Comparison of ENCODE assay signal across 20 cellular contexts in genomic region chr17:48539177-48539576, GRCh38. TPM values are rescaled to one million over a fixed set of nuclear protein-coding genes. Genes with fewer than 3 reads are reported as not detected.
DNase-seq lines count a peak whose midpoint lies in the region; ATAC-seq, FAIRE-seq and TF ChIP-seq lines count a peak whose summit lies in the region.
"Had no signal": no experiment of that assay in that cellular context is flagged by ENCODE, and none has a peak within 500 bp of the region (broad histone marks: within the 10 kb centered on the region; RNA-seq: fewer than 3 reads in every experiment).

No MANE protein-coding gene starts in this region.

- H3K4me2 ChIP-seq in HepG2 (ENCODE audit: low read depth, low read length): no peak overlapping the region
- H3K4me2 ChIP-seq: BLaER1 had no signal

- TF ChIP-seq CTCF in AG09309 (IDR thresholded peaks at IDR 0.05; ENCODE audit: control insufficient read depth, insufficient read depth, low read depth, low read length, missing control alignments) (no peak), fibroblast of the aortic adventitia (IDR thresholded peaks at IDR 0.05; ENCODE audit: insufficient read depth, low read length) (no peak), omental fat pad (IDR thresholded peaks at IDR 0.05) (no peak), HepG2 (CRISPR knock-in tag; IDR thresholded peaks at IDR 0.05) (no peak)

- ATAC-seq in omental fat pad (ENCODE audit: low FRiP score): peak; percentile 17
- ATAC-seq in HepG2: no peak
- no peak for ATAC-seq in T-helper 17 cell
- ATAC-seq in HG02678 (IDR thresholded peaks at IDR 0.05; ENCODE audit: unreplicated experiment): no peak
- ATAC-seq: activated T-helper 17 cell treated with anti-CD3 and anti-CD28 coated beads, Interleukin-2, amount 50 U/mL, for 72 hours; body of pancreas; pancreas had no signal

- H3K4me3 ChIP-seq in AG09309 (ENCODE audit: control insufficient read depth, low read depth, low read length): no peak overlapping the region
- no peak overlapping the region for H3K4me3 ChIP-seq in fibroblast of the aortic adventitia (ENCODE audit: low read depth, low read length)
- no peak overlapping the region for H3K4me3 ChIP-seq in HepG2 (replicated peaks in 1 of 3; ENCODE audit: insufficient read depth in 1 of 3, low read depth in 2 of 3, low read length in 3 of 3)
- H3K4me3 ChIP-seq: BLaER1, body of pancreas, pancreas had no signal

- POLR2A ChIA-PET in HepG2 (lab: Yijun Ruan, JAX): no interaction called here

- no peaks in the 10 kb centered on the region for H4K20me1 ChIP-seq in HepG2 (ENCODE audit: insufficient read depth, low read length)

- BruUV-seq in HepG2 (replicated peaks; lab: Mats Ljungman, UMichigan): no TSS peak

- H3K27me3 ChIP-seq in HepG2 (ENCODE audit: control insufficient read depth in 1 of 2, insufficient read depth in 2 of 2, low read length in 2 of 2): peaks cover 4 to 54% of the 10 kb centered on the region in 2 experiments

- CTCF ChIA-PET in HepG2 (lab: Yijun Ruan, JAX; ENCODE audit: low intra/inter-chr PET ratio, low total read pairs): no interaction called here

- H3K9me3 ChIP-seq in HepG2 (ENCODE audit: low read length) (no peaks in the 10 kb centered on the region), T-helper 17 cell (ENCODE audit: control insufficient read depth, low read length, poor library complexity, severe bottlenecking) (no peaks in the 10 kb centered on the region)
- H3K9me3 ChIP-seq: body of pancreas, pancreas had no signal

- peaks cover 30% of the 10 kb centered on the region for H3K4me1 Mint-ChIP-seq in T-helper 17 cell

- H3K79me2 ChIP-seq in HepG2 (ENCODE audit: insufficient read depth, low read length): no peaks in the 10 kb centered on the region

- TF ChIP-seq RAD21 in HepG2 (CRISPR knock-in tag; IDR thresholded peaks at IDR 0.05): no peak

- H3K36me3 ChIP-seq in HepG2 (replicated peaks in 1 of 2; ENCODE audit: control insufficient read depth in 1 of 2, insufficient read depth in 2 of 2, low read length in 2 of 2): no peaks in the 10 kb centered on the region
- H3K36me3 ChIP-seq: BLaER1, pancreas had no signal

- H2AFZ ChIP-seq in HepG2 (ENCODE audit: low read length): no peak overlapping the region

- in situ Hi-C loops in HepG2 (cut with HindIII; ENCODE audit: extremely low pct_ligation_motif_present, low pct_unique_long_range_greater_than_20kb): no loop called here

- no peaks in the 10 kb centered on the region for H3K4me1 ChIP-seq in HepG2 (ENCODE audit: insufficient read depth, low read length)
- H3K4me1 ChIP-seq: BLaER1, pancreas had no signal

- no peak overlapping the region for H3K4me3 Mint-ChIP-seq in T-helper 17 cell

- no peak for FAIRE-seq in HepG2 (lab: Jason Lieb, UNC)
- FAIRE-seq: pancreas had no signal

- peaks cover 18% of the 10 kb centered on the region for H3K27me3 Mint-ChIP-seq in T-helper 17 cell

- H3K27ac Mint-ChIP-seq in T-helper 17 cell: no peak overlapping the region

- intact Hi-C loops in HepG2 (cut with micrococcal nuclease; ENCODE audit: unreplicated experiment): no loop called here

- DNase-seq in AG09309 (ENCODE audit: low read depth): peak; percentile 52
- peak; percentile 71 for DNase-seq in NCI-H226
- peak; percentile 79 for DNase-seq in fibroblast of the aortic adventitia (ENCODE audit: low read depth)
- no peak for DNase-seq in omental fat pad (ENCODE audit: low spot score)
- DNase-seq in HepG2 (ENCODE audit: low spot score): no peak
- DNase-seq in T-helper 17 cell: no peak
- DNase-seq in dedifferentiated amniotic fluid mesenchymal stem cell (ENCODE audit: extremely low spot score): no peak
- DNase-seq: activated CD4-positive, alpha-beta T cell treated with anti-CD3 and anti-CD28 coated beads, Interleukin-2, amount 50 U/mL, for 1 hour; body of pancreas; effector CD8-positive, alpha-beta T cell; GOT3; hippocampal formation; pancreas; stimulated activated CD8-positive, alpha-beta memory T cell treated with anti-CD3 and anti-CD28 coated beads, Interleukin-4, amount 100 ng/mL, for 48 hours; T-helper 1 cell had no signal

- H3K27ac ChIP-seq in HepG2 (ENCODE audit: extremely low read length, insufficient read depth, low read length): no peak overlapping the region
- H3K27ac ChIP-seq: BLaER1, body of pancreas, pancreas had no signal

- WGBS in HepG2 (ENCODE audit: low lambda C conversion rate): 22% methylated on average over 4 of the region's 4 CpGs

- H3K9ac ChIP-seq in HepG2 (ENCODE audit: insufficient read depth, low read depth, low read length): no peak overlapping the region
- H3K9ac ChIP-seq: BLaER1 had no signal

- no peak for TF ChIP-seq POLR2A in HepG2 (IDR thresholded peaks at IDR 0.05; ENCODE audit: insufficient read depth in 1 of 2, low read depth in 2 of 2, low read length in 2 of 2)

- TF ChIP-seq EP300 in HepG2 (IDR thresholded peaks at IDR 0.05; ENCODE audit: low read depth in 2 of 2, low read length in 2 of 2): no peak
- TF ChIP-seq EP300 in HepG2 (CRISPR knock-in tag; IDR thresholded peaks at IDR 0.05; ENCODE audit: borderline replicate concordance): no peak

- H3K36me3 Mint-ChIP-seq in T-helper 17 cell (ENCODE audit: low read depth): peaks cover 10% of the 10 kb centered on the region

RNA-seq across cellular contexts. Expression of gene HOXB2, which starts 5.7 kb away (rescaled TPM):
- 1.5 and 9.0 TPM in 2 replicates for total RNA-seq in fibroblast of the aortic adventitia (ENCODE audit: low replicate concordance)
- total RNA-seq in omental fat pad: 10 to 100 TPM in 3 of 4 donors, 1 to 10 TPM in 1; 9.7 to 35.2 (median 16.3) TPM
- total RNA-seq in HepG2 (2016; rRNA removed; fragmentation: Illumina TruSeq; extraction: Trizol): not detected in 2 replicates
- total RNA-seq in HepG2 (2016; cell fraction: cytosol; rRNA removed; fragmentation: Illumina TruSeq; extraction: Trizol; ENCODE audit: low read depth): not detected in 2 replicates
- not detected in 2 replicates for total RNA-seq in HepG2 (2016; cell fraction: insoluble cytoplasmic fraction; rRNA removed; fragmentation: Illumina TruSeq; extraction: Trizol)
- not detected in 2 replicates for total RNA-seq in HepG2 (2016; cell fraction: membrane; rRNA removed; fragmentation: Illumina TruSeq; extraction: Trizol)
- total RNA-seq in HepG2 (2016; cell fraction: nucleus; rRNA removed; fragmentation: Illumina TruSeq; extraction: Trizol): not detected in 2 replicates
- not detected in 2 replicates for polyA plus RNA-seq in HepG2 (2011; rRNA removed)
- not detected in 2 replicates for polyA plus RNA-seq in HepG2 (2011; cell fraction: cytosol; rRNA removed)
- polyA plus RNA-seq in HepG2 (2011; cell fraction: nucleus; rRNA removed): not detected in 2 replicates
- not detected in 2 replicates for polyA plus RNA-seq in HepG2 (2012)
- not detected in 2 replicates for polyA plus RNA-seq in HepG2 (2016; cell fraction: cytosol; fragmentation: Illumina TruSeq; extraction: Trizol; ENCODE audit: low read depth)
- not detected in 2 replicates for polyA plus RNA-seq in HepG2 (2016; cell fraction: insoluble cytoplasmic fraction; fragmentation: Illumina TruSeq; extraction: Trizol; ENCODE audit: low read depth)
- not detected in 2 replicates for polyA plus RNA-seq in HepG2 (2016; cell fraction: membrane; fragmentation: Illumina TruSeq; extraction: Trizol; ENCODE audit: low read depth)
- polyA plus RNA-seq in HepG2 (2016; cell fraction: nucleus; fragmentation: Illumina TruSeq; extraction: Trizol; ENCODE audit: insufficient read depth, low read depth): not detected in 2 replicates
- 0.28 TPM in 1 of 2 replicates, not detected in the other for polyA minus RNA-seq in HepG2 (2011; rRNA and poly(A)+ RNA removed; ENCODE audit: low replicate concordance)
- not detected in 2 replicates for polyA minus RNA-seq in HepG2 (2011; cell fraction: cytosol; rRNA and poly(A)+ RNA removed)
- not detected in 2 replicates for polyA minus RNA-seq in HepG2 (2011; cell fraction: nucleus; rRNA and poly(A)+ RNA removed)
- 10 to 100 TPM in 1 of 2 donors, 1 to 10 TPM in 1; 4.5 to 18.8 TPM for total RNA-seq in T-helper 17 cell

RNA-seq across cellular contexts. Expression of gene HOXB1, which starts 8.4 kb away (rescaled TPM):
- total RNA-seq in fibroblast of the aortic adventitia (ENCODE audit: low replicate concordance) (not detected in 2 replicates), omental fat pad (not detected), HepG2 (2016; rRNA removed; fragmentation: Illumina TruSeq; extraction: Trizol) (not detected in 2 replicates), T-helper 17 cell (not detected)
- not detected in 2 replicates for total RNA-seq in HepG2 (2016; cell fraction: cytosol; rRNA removed; fragmentation: Illumina TruSeq; extraction: Trizol; ENCODE audit: low read depth)
- not detected in 2 replicates for total RNA-seq in HepG2 (2016; cell fraction: insoluble cytoplasmic fraction; rRNA removed; fragmentation: Illumina TruSeq; extraction: Trizol)
- not detected in 2 replicates for total RNA-seq in HepG2 (2016; cell fraction: membrane; rRNA removed; fragmentation: Illumina TruSeq; extraction: Trizol)
- not detected in 2 replicates for total RNA-seq in HepG2 (2016; cell fraction: nucleus; rRNA removed; fragmentation: Illumina TruSeq; extraction: Trizol)
- polyA plus RNA-seq in HepG2 (2011; rRNA removed): not detected in 2 replicates
- polyA plus RNA-seq in HepG2 (2011; cell fraction: cytosol; rRNA removed): not detected in 2 replicates
- not detected in 2 replicates for polyA plus RNA-seq in HepG2 (2011; cell fraction: nucleus; rRNA removed)
- polyA plus RNA-seq in HepG2 (2012): not detected in 2 replicates
- polyA plus RNA-seq in HepG2 (2016; cell fraction: cytosol; fragmentation: Illumina TruSeq; extraction: Trizol; ENCODE audit: low read depth): not detected in 2 replicates
- polyA plus RNA-seq in HepG2 (2016; cell fraction: insoluble cytoplasmic fraction; fragmentation: Illumina TruSeq; extraction: Trizol; ENCODE audit: low read depth): not detected in 2 replicates
- not detected in 2 replicates for polyA plus RNA-seq in HepG2 (2016; cell fraction: membrane; fragmentation: Illumina TruSeq; extraction: Trizol; ENCODE audit: low read depth)
- not detected in 2 replicates for polyA plus RNA-seq in HepG2 (2016; cell fraction: nucleus; fragmentation: Illumina TruSeq; extraction: Trizol; ENCODE audit: insufficient read depth, low read depth)
- not detected in 2 replicates for polyA minus RNA-seq in HepG2 (2011; rRNA and poly(A)+ RNA removed; ENCODE audit: low replicate concordance)
- not detected in 2 replicates for polyA minus RNA-seq in HepG2 (2011; cell fraction: cytosol; rRNA and poly(A)+ RNA removed)
- not detected in 2 replicates for polyA minus RNA-seq in HepG2 (2011; cell fraction: nucleus; rRNA and poly(A)+ RNA removed)
- total RNA-seq: activated T-helper 17 cell treated with anti-CD3 and anti-CD28 coated beads, Interleukin-2, amount 50 U/mL, for 72 hours; body of pancreas; MCF 10A; pancreas; urinary bladder had no signal
- polyA plus RNA-seq: pancreas, urinary bladder had no signal

RNA-seq across cellular contexts. Expression of gene HOXB4, which starts 39.0 kb away (rescaled TPM):
- total RNA-seq in fibroblast of the aortic adventitia (ENCODE audit: low replicate concordance): 3.8 and 7.0 TPM in 2 replicates
- total RNA-seq in omental fat pad: 1 to 10 TPM; 1.6 to 8.7 (median 3.4) TPM
- not detected in 2 replicates for total RNA-seq in HepG2 (2016; rRNA removed; fragmentation: Illumina TruSeq; extraction: Trizol)
- total RNA-seq in HepG2 (2016; cell fraction: cytosol; rRNA removed; fragmentation: Illumina TruSeq; extraction: Trizol; ENCODE audit: low read depth): not detected in 2 replicates
- total RNA-seq in HepG2 (2016; cell fraction: insoluble cytoplasmic fraction; rRNA removed; fragmentation: Illumina TruSeq; extraction: Trizol): not detected in 2 replicates
- total RNA-seq in HepG2 (2016; cell fraction: membrane; rRNA removed; fragmentation: Illumina TruSeq; extraction: Trizol): not detected in 2 replicates
- total RNA-seq in HepG2 (2016; cell fraction: nucleus; rRNA removed; fragmentation: Illumina TruSeq; extraction: Trizol): not detected in 2 replicates
- polyA plus RNA-seq in HepG2 (2011; rRNA removed): not detected in 2 replicates
- not detected in 2 replicates for polyA plus RNA-seq in HepG2 (2011; cell fraction: cytosol; rRNA removed)
- polyA plus RNA-seq in HepG2 (2011; cell fraction: nucleus; rRNA removed): not detected in 2 replicates
- not detected in 2 replicates for polyA plus RNA-seq in HepG2 (2012)
- polyA plus RNA-seq in HepG2 (2016; cell fraction: cytosol; fragmentation: Illumina TruSeq; extraction: Trizol; ENCODE audit: low read depth): not detected in 2 replicates
- polyA plus RNA-seq in HepG2 (2016; cell fraction: insoluble cytoplasmic fraction; fragmentation: Illumina TruSeq; extraction: Trizol; ENCODE audit: low read depth): not detected in 2 replicates
- not detected in 2 replicates for polyA plus RNA-seq in HepG2 (2016; cell fraction: membrane; fragmentation: Illumina TruSeq; extraction: Trizol; ENCODE audit: low read depth)
- polyA plus RNA-seq in HepG2 (2016; cell fraction: nucleus; fragmentation: Illumina TruSeq; extraction: Trizol; ENCODE audit: insufficient read depth, low read depth): not detected in 2 replicates
- 0.04 and 0.49 TPM in 2 replicates for polyA minus RNA-seq in HepG2 (2011; rRNA and poly(A)+ RNA removed; ENCODE audit: low replicate concordance)
- polyA minus RNA-seq in HepG2 (2011; cell fraction: cytosol; rRNA and poly(A)+ RNA removed): not detected in 2 replicates
- not detected in 2 replicates for polyA minus RNA-seq in HepG2 (2011; cell fraction: nucleus; rRNA and poly(A)+ RNA removed)
- total RNA-seq in T-helper 17 cell: 1 to 10 TPM in 1 of 2 donors, under 1 TPM in 1; 0.91 to 1.8 TPM

RNA-seq across cellular contexts. Expression of gene HOXB3, which starts 50.9 kb away (rescaled TPM):
- total RNA-seq in fibroblast of the aortic adventitia (ENCODE audit: low replicate concordance) (9.7 and 14.2 TPM in 2 replicates), omental fat pad (10 to 100 TPM in 2 of 4 donors, 1 to 10 TPM in 2; 4.8 to 30.3 (median 10.6) TPM), HepG2 (2016; rRNA removed; fragmentation: Illumina TruSeq; extraction: Trizol) (not detected in 2 replicates), T-helper 17 cell (1 to 10 TPM; 1.7 to 4.6 TPM)
- not detected in 2 replicates for total RNA-seq in HepG2 (2016; cell fraction: cytosol; rRNA removed; fragmentation: Illumina TruSeq; extraction: Trizol; ENCODE audit: low read depth)
- not detected in 2 replicates for total RNA-seq in HepG2 (2016; cell fraction: insoluble cytoplasmic fraction; rRNA removed; fragmentation: Illumina TruSeq; extraction: Trizol)
- not detected in 2 replicates for total RNA-seq in HepG2 (2016; cell fraction: membrane; rRNA removed; fragmentation: Illumina TruSeq; extraction: Trizol)
- not detected in 2 replicates for total RNA-seq in HepG2 (2016; cell fraction: nucleus; rRNA removed; fragmentation: Illumina TruSeq; extraction: Trizol)
- not detected in 2 replicates for polyA plus RNA-seq in HepG2 (2011; rRNA removed)
- not detected in 2 replicates for polyA plus RNA-seq in HepG2 (2011; cell fraction: cytosol; rRNA removed)
- polyA plus RNA-seq in HepG2 (2011; cell fraction: nucleus; rRNA removed): 0.28 TPM in 1 of 2 replicates, not detected in the other
- polyA plus RNA-seq in HepG2 (2012): not detected in 2 replicates
- polyA plus RNA-seq in HepG2 (2016; cell fraction: cytosol; fragmentation: Illumina TruSeq; extraction: Trizol; ENCODE audit: low read depth): not detected in 2 replicates
- polyA plus RNA-seq in HepG2 (2016; cell fraction: insoluble cytoplasmic fraction; fragmentation: Illumina TruSeq; extraction: Trizol; ENCODE audit: low read depth): not detected in 2 replicates
- polyA plus RNA-seq in HepG2 (2016; cell fraction: membrane; fragmentation: Illumina TruSeq; extraction: Trizol; ENCODE audit: low read depth): not detected in 2 replicates
- not detected in 2 replicates for polyA plus RNA-seq in HepG2 (2016; cell fraction: nucleus; fragmentation: Illumina TruSeq; extraction: Trizol; ENCODE audit: insufficient read depth, low read depth)
- 2.3 TPM in 1 of 2 replicates, not detected in the other for polyA minus RNA-seq in HepG2 (2011; rRNA and poly(A)+ RNA removed; ENCODE audit: low replicate concordance)
- not detected in 2 replicates for polyA minus RNA-seq in HepG2 (2011; cell fraction: cytosol; rRNA and poly(A)+ RNA removed)
- not detected in 2 replicates for polyA minus RNA-seq in HepG2 (2011; cell fraction: nucleus; rRNA and poly(A)+ RNA removed)

RNA-seq across cellular contexts. Expression of gene HOXB5, which starts 54.4 kb away (rescaled TPM):
- total RNA-seq in fibroblast of the aortic adventitia (ENCODE audit: low replicate concordance) (0.27 and 0.57 TPM in 2 replicates), omental fat pad (1 to 10 TPM in 2 of 4 donors, under 1 TPM in 2; 0.72 to 3.3 (median 1.4) TPM), HepG2 (2016; rRNA removed; fragmentation: Illumina TruSeq; extraction: Trizol) (not detected in 2 replicates), T-helper 17 cell (not detected)
- total RNA-seq in HepG2 (2016; cell fraction: cytosol; rRNA removed; fragmentation: Illumina TruSeq; extraction: Trizol; ENCODE audit: low read depth): not detected in 2 replicates
- total RNA-seq in HepG2 (2016; cell fraction: insoluble cytoplasmic fraction; rRNA removed; fragmentation: Illumina TruSeq; extraction: Trizol): not detected in 2 replicates
- total RNA-seq in HepG2 (2016; cell fraction: membrane; rRNA removed; fragmentation: Illumina TruSeq; extraction: Trizol): not detected in 2 replicates
- total RNA-seq in HepG2 (2016; cell fraction: nucleus; rRNA removed; fragmentation: Illumina TruSeq; extraction: Trizol): not detected in 2 replicates
- polyA plus RNA-seq in HepG2 (2011; rRNA removed): not detected in 2 replicates
- not detected in 2 replicates for polyA plus RNA-seq in HepG2 (2011; cell fraction: cytosol; rRNA removed)
- polyA plus RNA-seq in HepG2 (2011; cell fraction: nucleus; rRNA removed): not detected in 2 replicates
- not detected in 2 replicates for polyA plus RNA-seq in HepG2 (2012)
- polyA plus RNA-seq in HepG2 (2016; cell fraction: cytosol; fragmentation: Illumina TruSeq; extraction: Trizol; ENCODE audit: low read depth): not detected in 2 replicates
- polyA plus RNA-seq in HepG2 (2016; cell fraction: insoluble cytoplasmic fraction; fragmentation: Illumina TruSeq; extraction: Trizol; ENCODE audit: low read depth): not detected in 2 replicates
- polyA plus RNA-seq in HepG2 (2016; cell fraction: membrane; fragmentation: Illumina TruSeq; extraction: Trizol; ENCODE audit: low read depth): not detected in 2 replicates
- not detected in 2 replicates for polyA plus RNA-seq in HepG2 (2016; cell fraction: nucleus; fragmentation: Illumina TruSeq; extraction: Trizol; ENCODE audit: insufficient read depth, low read depth)
- 0.49 TPM in 1 of 2 replicates, not detected in the other for polyA minus RNA-seq in HepG2 (2011; rRNA and poly(A)+ RNA removed; ENCODE audit: low replicate concordance)
- polyA minus RNA-seq in HepG2 (2011; cell fraction: cytosol; rRNA and poly(A)+ RNA removed): not detected in 2 replicates
- not detected in 2 replicates for polyA minus RNA-seq in HepG2 (2011; cell fraction: nucleus; rRNA and poly(A)+ RNA removed)
- total RNA-seq: activated T-helper 17 cell treated with anti-CD3 and anti-CD28 coated beads, Interleukin-2, amount 50 U/mL, for 72 hours; MCF 10A had no signal

Comparison
In these comparisons a context has a peak if more than half of its experiments do, and no peak if none do; other contexts are left out.
1. DNase-seq: peak in AG09309 (single experiment), NCI-H226 (single experiment) and fibroblast of the aortic adventitia (single experiment); none in omental fat pad (single experiment), HepG2 (single experiment), T-helper 17 cell (0 of 3) and dedifferentiated amniotic fluid mesenchymal stem cell (single experiment).